8 cellular contexts compared by ENCODE assay signal in genomic region chr3:29758108-29759020, GRCh38.
DNase-seq lines count a peak whose midpoint lies in the region; ATAC-seq and TF ChIP-seq lines count a peak whose summit lies in the region.

No MANE protein-coding gene starts in this region.

- H3K9ac ChIP-seq in SK-N-SH (peak overlapping the region; percentile 41; the same call in 1 of the 2 replicates), parathyroid adenoma (no peak overlapping the region)

- H3K9me3 ChIP-seq in SK-N-SH (no peaks in the 10 kb centered on the region), parathyroid adenoma (ENCODE audit: control insufficient read depth, low read length) (no peaks in the 10 kb centered on the region)

- H3K9me2 ChIP-seq in SK-N-SH: no peaks in the 10 kb centered on the region

- no peak for ATAC-seq in GM18498 (IDR thresholded peaks at IDR 0.05; ENCODE audit: unreplicated experiment)
- no peak for ATAC-seq in stimulated activated naive CD8-positive, alpha-beta T cell treated with anti-CD3 and anti-CD28 coated beads, Interleukin-15, Interleukin-2, amounts not matched to agents 100 U/mL and 50 U/mL, for 24 hours
- no peak for ATAC-seq in GM19328 (IDR thresholded peaks at IDR 0.05; ENCODE audit: unreplicated experiment)

- no peaks in the 10 kb centered on the region for H3K36me3 ChIP-seq in BJ (ENCODE audit: control insufficient read depth, insufficient read depth, low read length)
- peaks cover 6 to 8% of the 10 kb centered on the region in 2 experiments for H3K36me3 ChIP-seq in SK-N-SH (replicated peaks in 1 of 2; ENCODE audit: control insufficient read depth in 1 of 2, insufficient read depth in 2 of 2, low read length in 1 of 2)
- H3K36me3 ChIP-seq in parathyroid adenoma (ENCODE audit: control insufficient read depth, insufficient read depth, low read length): no peaks in the 10 kb centered on the region

- H3K4me3 ChIP-seq in BJ (ENCODE audit: low read depth, low read length): no peak overlapping the region
- H3K4me3 ChIP-seq in SK-N-SH (ENCODE audit: low read depth in 2 of 2, low read length in 1 of 2): no peak overlapping the region
- H3K4me3 ChIP-seq in foreskin fibroblast (ENCODE audit: low read depth in 1 of 2, low read length in 2 of 2): no peak overlapping the region
- no peak overlapping the region for H3K4me3 ChIP-seq in parathyroid adenoma (ENCODE audit: low read depth, low read length)

- POLR2A ChIA-PET in BJ (lab: Charles Lee) (no interaction called here), SK-N-SH (lab: Yijun Ruan, JAX) (interaction anchor here (1.5 kb wide), 1 partner anchor 116 kb away, joined by 5 read pairs; no protein-coding TSS in a partner anchor)

- no peaks in the 10 kb centered on the region for H3K27me3 ChIP-seq in BJ (ENCODE audit: control insufficient read depth, insufficient read depth, low read length)
- no peaks in the 10 kb centered on the region for H3K27me3 ChIP-seq in SK-N-SH (ENCODE audit: insufficient read depth)
- no peaks in the 10 kb centered on the region for H3K27me3 ChIP-seq in parathyroid adenoma (ENCODE audit: control insufficient read depth, insufficient read depth, low read length)

- H3K4me1 ChIP-seq in SK-N-SH (ENCODE audit: control insufficient read depth in 1 of 2, insufficient read depth in 2 of 2, low read depth in 1 of 2, low read length in 1 of 2): peaks cover 30 to 53% of the 10 kb centered on the region in 2 experiments
- H3K4me1 ChIP-seq in parathyroid adenoma: peaks cover 20% of the 10 kb centered on the region

- peak overlapping the region; percentile 70 to 93 for H3K27ac ChIP-seq in SK-N-SH (ENCODE audit: low read depth in 2 of 2, low read length in 1 of 2)
- H3K27ac ChIP-seq in parathyroid adenoma: peak overlapping the region; percentile 56

- peak; percentile 72 for DNase-seq in BJ (ENCODE audit: low read depth)
- DNase-seq in SK-N-SH: no peak
- DNase-seq in foreskin fibroblast: peak; percentile 75 to 82
- DNase-seq in stimulated activated naive CD8-positive, alpha-beta T cell treated with anti-CD3 and anti-CD28 coated beads, Interleukin-15, Interleukin-2, amounts not matched to agents 100 U/mL and 50 U/mL, for 24 hours: no peak
- DNase-seq in NK-92 (lab: John Stamatoyannopoulos, UW; ENCODE audit: unreplicated experiment): no peak

- TF ChIP-seq CTCF in BJ (IDR thresholded peaks at IDR 0.05; ENCODE audit: insufficient read depth, low read depth, low read length) (no peak), SK-N-SH (IDR thresholded peaks at IDR 0.05) (no peak), foreskin fibroblast (IDR thresholded peaks at IDR 0.05; ENCODE audit: low read depth, low read length) (no peak), parathyroid adenoma (IDR thresholded peaks at IDR 0.05) (no peak)

- TF ChIP-seq EP300 in SK-N-SH (IDR thresholded peaks at IDR 0.05; ENCODE audit: borderline replicate concordance in 1 of 2, low read depth in 1 of 2, low read length in 1 of 2): no peak

- H3K79me2 ChIP-seq in SK-N-SH (ENCODE audit: insufficient read depth) (peaks cover 12% of the 10 kb centered on the region), parathyroid adenoma (no peaks in the 10 kb centered on the region)

- WGBS in SK-N-SH (ENCODE audit: low lambda C conversion rate): 55% methylated on average over 4 of the region's 4 CpGs

- H3K4me2 ChIP-seq in SK-N-SH: peak overlapping the region; percentile 47
- H3K4me2 ChIP-seq in parathyroid adenoma (ENCODE audit: low read length): no peak overlapping the region

- no peak for TF ChIP-seq RAD21 in SK-N-SH (IDR thresholded peaks at IDR 0.05; ENCODE audit: low read length)

- peaks cover 21% of the 10 kb centered on the region for H3F3A ChIP-seq in SK-N-SH (replicated peaks; ENCODE audit: insufficient read depth)

- no peaks in the 10 kb centered on the region for H4K20me1 ChIP-seq in SK-N-SH (ENCODE audit: insufficient read depth)

- CTCF ChIA-PET in BJ (lab: Yijun Ruan, JAX) (interaction anchor here (0.7 to 1.2 kb wide), 4 partner anchors 33 to 1090 kb away, joined by 3 read pairs; no protein-coding TSS in a partner anchor), SK-N-SH (lab: Yijun Ruan, JAX) (interaction anchor here (1.5 kb wide), 1 partner anchor 17 kb away, joined by 3 read pairs; no protein-coding TSS in a partner anchor)

- H2AFZ ChIP-seq in SK-N-SH (ENCODE audit: low read depth): no peak overlapping the region
- peak overlapping the region; percentile 59 for H2AFZ ChIP-seq in parathyroid adenoma

TF ChIP-seq in SK-N-SH, 30 proteins besides CTCF, POLR2A, EP300 and RAD21:
- peak; percentile 25; the same call in 1 of the 2 replicates for TF ChIP-seq TEAD4 (IDR thresholded peaks at IDR 0.05; ENCODE audit: borderline replicate concordance, insufficient read depth)
- TF ChIP-seq RFX5 (IDR thresholded peaks at IDR 0.05; ENCODE audit: low read length): no peak

Comparison
In these comparisons a context has a peak if more than half of its experiments do, and no peak if none do; other contexts are left out.
1. DNase-seq: peak in BJ (single experiment) and foreskin fibroblast (2 of 2); none in SK-N-SH (single experiment), stimulated activated naive CD8-positive, alpha-beta T cell treated with anti-CD3 and anti-CD28 coated beads, Interleukin-15, Interleukin-2, amounts not matched to agents 100 U/mL and 50 U/mL, for 24 hours (single experiment) and NK-92 (single experiment).